Comparison of ENCODE assay signal across 22 cellular contexts in genomic region chr20:47618479-47618878, GRCh38.
"Had no signal": no experiment of that assay in that cellular context is flagged by ENCODE, and none has a peak within 500 bp of the region (broad histone marks: within the 10 kb centered on the region; RNA-seq: fewer than 3 reads in every experiment).

No MANE protein-coding gene starts in this region.

- ATAC-seq: gastrocnemius medialis; left lung; lower lobe of right lung; natural killer cell treated with Interleukin-12 subunit alpha and Interleukin-12 subunit beta and Interleukin-15 and Interleukin-18, amount 100 ng/mL, for 72 hours had no signal

- H3K27ac ChIP-seq: ascending aorta, cardiac muscle cell, coronary artery, dorsolateral prefrontal cortex, left lung, lower lobe of right lung, right atrium auricular region, testis, transverse colon had no signal

- H3K27me3 Mint-ChIP-seq: activated naive CD4-positive, alpha-beta T cell treated with anti-CD3 and anti-CD28 coated beads, Interleukin-2, amount 10 ng/mL, durations not matched to agents 7 days and 5 days; brain; natural killer cell treated with Interleukin-12 subunit alpha and Interleukin-12 subunit beta and Interleukin-15 and Interleukin-18, amount 100 ng/mL, for 72 hours had no signal

- DNase-seq: activated effector memory CD4-positive, alpha-beta T cell treated with anti-CD3 and anti-CD28 coated beads, Interleukin-2, amount 50 U/mL, for 16 hours; activated naive CD4-positive, alpha-beta T cell treated with anti-CD3 and anti-CD28 coated beads, Interleukin-2, amount 10 ng/mL, durations not matched to agents 7 days and 5 days; cerebellar nuclear complex; dorsolateral prefrontal cortex; effector memory CD4-positive, alpha-beta T cell; erythroblast; gastrocnemius medialis; glutamatergic neuron; left lung; lower lobe of right lung; mesendoderm; stimulated activated naive CD4-positive, alpha-beta T cell; T1000; testis; transverse colon had no signal

- H3K9me3 ChIP-seq: ascending aorta, gastrocnemius medialis, left lung, lower lobe of right lung, right atrium auricular region, testis, transverse colon had no signal

- H3K4me1 ChIP-seq: ascending aorta, testis had no signal

- H3K4me3 Mint-ChIP-seq: activated naive CD4-positive, alpha-beta T cell treated with anti-CD3 and anti-CD28 coated beads, Interleukin-2, amount 10 ng/mL, durations not matched to agents 7 days and 5 days; activated T-helper 1 cell treated with anti-CD3 and anti-CD28 coated beads, Interleukin-12 subunit alpha, Interleukin-12 subunit beta, Interleukin-2, Interleukin-4 antibody, amounts not matched to agents 30 ng/mL and 10 ng/mL and 1 ng/mL, durations not matched to agents 14 hours and 24 hours and 36 hours; brain; natural killer cell treated with Interleukin-12 subunit alpha and Interleukin-12 subunit beta and Interleukin-15 and Interleukin-18, amount 100 ng/mL, for 72 hours had no signal

- H3K27ac Mint-ChIP-seq: activated naive CD4-positive, alpha-beta T cell treated with anti-CD3 and anti-CD28 coated beads, Interleukin-2, amount 10 ng/mL, durations not matched to agents 7 days and 5 days; brain; natural killer cell treated with Interleukin-12 subunit alpha and Interleukin-12 subunit beta and Interleukin-15 and Interleukin-18, amount 100 ng/mL, for 72 hours had no signal

- H3K4me3 ChIP-seq: ascending aorta, cardiac muscle cell, coronary artery, dorsolateral prefrontal cortex, gastrocnemius medialis, left lung, lower lobe of right lung, right atrium auricular region, testis, transverse colon had no signal

- H3K27me3 ChIP-seq: ascending aorta, cardiac muscle cell, dorsolateral prefrontal cortex, gastrocnemius medialis, left lung, right atrium auricular region, testis, transverse colon had no signal

- H3K36me3 ChIP-seq: cardiac muscle cell, transverse colon had no signal

- H3K9me3 Mint-ChIP-seq: activated naive CD4-positive, alpha-beta T cell treated with anti-CD3 and anti-CD28 coated beads, Interleukin-2, amount 10 ng/mL, durations not matched to agents 7 days and 5 days; activated T-helper 1 cell treated with anti-CD3 and anti-CD28 coated beads, Interleukin-12 subunit alpha, Interleukin-12 subunit beta, Interleukin-2, Interleukin-4 antibody, amounts not matched to agents 30 ng/mL and 10 ng/mL and 1 ng/mL, durations not matched to agents 14 hours and 24 hours and 36 hours; brain; natural killer cell treated with Interleukin-12 subunit alpha and Interleukin-12 subunit beta and Interleukin-15 and Interleukin-18, amount 100 ng/mL, for 72 hours had no signal
